In the genomic region with DNA sequence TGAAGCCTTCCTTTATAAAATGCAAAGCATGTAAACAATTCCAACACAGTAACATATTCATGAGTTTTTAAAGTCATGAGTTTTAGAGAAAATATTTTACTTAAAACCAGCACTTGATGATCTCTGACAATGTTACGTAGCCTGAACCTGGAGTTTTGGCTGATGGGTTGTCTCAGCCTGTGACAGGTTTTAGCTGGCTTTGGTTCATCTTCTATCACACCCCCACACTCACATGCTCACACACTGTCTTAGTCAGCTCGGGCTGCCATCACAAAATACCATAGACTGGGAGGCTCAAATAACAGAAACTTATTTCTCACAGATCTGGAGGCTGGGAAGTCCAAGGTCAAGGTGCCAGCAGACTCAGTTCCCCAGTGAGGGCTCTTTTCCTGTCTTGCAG, we compare ENCODE assay signal across 2 cellular contexts. TPM values are rescaled to one million over a fixed set of nuclear protein-coding genes. Genes with fewer than 3 reads are reported as not detected.
"Had no signal": no experiment of that assay in that cellular context is flagged by ENCODE, and none has a peak within 500 bp of the region (broad histone marks: within the 10 kb centered on the region; RNA-seq: fewer than 3 reads in every experiment).

No MANE protein-coding gene starts in this region.

RNA-seq across cellular contexts. Expression of a gene that starts 50.6 kb away (rescaled TPM):
- total RNA-seq: GM23248, HT1080 had no signal
- polyA plus RNA-seq: GM23248 had no signal
